Comparison of ENCODE assay signal across 1 cellular context in the genomic region with DNA sequence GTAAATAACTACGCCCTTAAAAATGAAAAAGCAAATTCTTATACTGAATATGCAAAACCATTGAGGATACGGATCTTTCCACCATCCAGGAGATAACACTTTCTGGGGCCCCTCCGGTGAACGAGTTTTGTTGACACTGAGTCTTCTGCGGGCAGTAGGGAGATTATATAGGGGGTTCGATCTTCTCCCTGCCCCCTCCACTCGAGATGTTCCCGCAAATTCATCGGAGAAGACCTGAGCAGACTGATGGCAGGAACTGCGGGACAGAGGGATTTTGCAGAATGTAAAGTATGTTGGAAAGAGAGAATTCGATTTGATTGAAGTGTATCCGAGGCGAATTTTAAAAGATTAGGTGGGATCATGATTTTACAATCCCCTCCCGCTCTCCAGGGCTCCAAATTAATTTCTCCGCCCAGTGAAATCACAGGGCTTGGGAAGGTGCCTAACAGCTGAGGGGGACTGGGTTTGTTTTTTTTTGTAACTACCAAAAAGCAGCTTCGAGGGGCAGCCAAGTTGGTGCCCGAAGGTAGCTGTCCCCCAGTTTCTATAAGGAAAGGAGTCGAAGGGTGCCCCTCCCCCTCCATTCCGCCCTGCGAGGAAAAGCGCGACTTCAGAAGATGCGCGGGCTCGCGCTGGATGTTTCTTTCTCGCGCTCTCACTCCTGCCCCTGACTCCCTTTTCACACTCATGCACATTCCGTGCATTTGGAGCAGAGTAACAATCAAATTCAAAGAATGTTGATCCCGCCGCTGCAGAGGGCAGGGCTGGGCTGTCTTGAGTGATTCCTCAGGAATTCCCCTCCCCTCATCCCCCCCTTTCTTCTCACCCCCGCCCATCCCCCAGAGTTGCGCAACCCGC.
TF ChIP-seq lines count a peak whose summit lies in the region.

No MANE protein-coding gene starts in this region.

TF ChIP-seq in GM12878, 131 proteins besides CTCF, POLR2A, EP300 and RAD21:
- TF ChIP-seq IRF3 (IDR thresholded peaks at IDR 0.05) (no peak), GATAD2B (conservative IDR thresholded peaks at IDR 0.05; ENCODE audit: low read depth) (0 out of 2 replicates have a peak, but pooled peaks have one; percentile 2), USF1 (IDR thresholded peaks at IDR 0.05; ENCODE audit: borderline replicate concordance, extremely low read length, insufficient read depth, low read depth, low read length) (no peak), ZBED1 (IDR thresholded peaks at IDR 0.05; ENCODE audit: borderline replicate concordance) (no peak), BMI1 (IDR thresholded peaks at IDR 0.05; ENCODE audit: borderline replicate concordance) (peak; percentile 69; the same call in 1 of the 2 replicates), CHD1 (IDR thresholded peaks at IDR 0.05; ENCODE audit: low read depth, low read length) (no peak), CEBPB (IDR thresholded peaks at IDR 0.05; ENCODE audit: borderline replicate concordance in 1 of 2, low read depth in 2 of 2, low read length in 2 of 2) (no peak)
- TF ChIP-seq, protein P1, sequence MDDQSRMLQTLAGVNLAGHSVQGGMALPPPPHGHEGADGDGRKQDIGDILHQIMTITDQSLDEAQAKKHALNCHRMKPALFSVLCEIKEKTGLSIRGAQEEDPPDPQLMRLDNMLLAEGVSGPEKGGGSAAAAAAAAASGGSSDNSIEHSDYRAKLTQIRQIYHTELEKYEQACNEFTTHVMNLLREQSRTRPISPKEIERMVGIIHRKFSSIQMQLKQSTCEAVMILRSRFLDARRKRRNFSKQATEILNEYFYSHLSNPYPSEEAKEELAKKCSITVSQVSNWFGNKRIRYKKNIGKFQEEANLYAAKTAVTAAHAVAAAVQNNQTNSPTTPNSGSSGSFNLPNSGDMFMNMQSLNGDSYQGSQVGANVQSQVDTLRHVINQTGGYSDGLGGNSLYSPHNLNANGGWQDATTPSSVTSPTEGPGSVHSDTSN (IDR thresholded peaks at IDR 0.05; ENCODE audit: insufficient replicate concordance, low read depth, low read length): no peak
